In genomic region chr7:149414745-149415390, GRCh38 we compare ENCODE assay signal across 8 cellular contexts. TPM values are rescaled to one million over a fixed set of nuclear protein-coding genes. Genes with fewer than 3 reads are reported as not detected.
DNase-seq lines count a peak whose midpoint lies in the region; TF ChIP-seq lines count a peak whose summit lies in the region.

No MANE protein-coding gene starts in this region.

- H3K9ac ChIP-seq in iPS-20b (ENCODE audit: low read depth, low read length), result peak overlapping the region; percentile 35; the same call in 1 of the 2 replicates
- H3K9ac ChIP-seq in smooth muscle cell (ENCODE audit: low read depth), result peak overlapping the region; percentile 27

- H3K27ac ChIP-seq in iPS-20b (ENCODE audit: low read length), result no peak overlapping the region
- H3K27ac ChIP-seq in smooth muscle cell (ENCODE audit: low read depth), result peak overlapping the region; percentile 59

- H3K27me3 Mint-ChIP-seq in brain, result peaks cover 29% of the 10 kb centered on the region

- H4K20me1 ChIP-seq in smooth muscle cell (ENCODE audit: low read depth), result no peaks in the 10 kb centered on the region

- peak overlapping the region; percentile 81 for H3K4me3 ChIP-seq in iPS-20b (ENCODE audit: low read length)
- H3K4me3 ChIP-seq in smooth muscle cell, result peak overlapping the region; percentile 41

- DNase-seq in NCI-H69 (lab: John Stamatoyannopoulos, UW) (peak; percentile 7), smooth muscle cell (lab: John Stamatoyannopoulos, UW; ENCODE audit: unreplicated experiment) (peak; percentile 35), DMS153 (lab: John Stamatoyannopoulos, UW) (no peak), H4 (ENCODE audit: low spot score) (no peak), COR-L47 (lab: John Stamatoyannopoulos, UW) (no peak), NCI-H526 (lab: John Stamatoyannopoulos, UW) (no peak)

- H3F3A ChIP-seq in smooth muscle cell (ENCODE audit: low read depth), result peaks cover 7% of the 10 kb centered on the region

- no peaks in the 10 kb centered on the region for H3K36me3 ChIP-seq in iPS-20b (ENCODE audit: insufficient read depth, low read depth, low read length)
- H3K36me3 ChIP-seq in smooth muscle cell (ENCODE audit: low read depth), result no peaks in the 10 kb centered on the region

- H3K27me3 ChIP-seq in iPS-20b (ENCODE audit: insufficient read depth, low read length), result peaks cover 19% of the 10 kb centered on the region
- H3K27me3 ChIP-seq in smooth muscle cell (ENCODE audit: low read depth), result no peaks in the 10 kb centered on the region

- H3K4me1 Mint-ChIP-seq in brain, result peaks cover 5% of the 10 kb centered on the region

- peak overlapping the region; percentile 69 for H2AFZ ChIP-seq in smooth muscle cell (ENCODE audit: low read depth)

- H3K9me3 Mint-ChIP-seq in brain, result peaks cover 7 to 15% (median 10%) of the 10 kb centered on the region in 5 experiments

- H3K4me2 ChIP-seq in smooth muscle cell, result peak overlapping the region; percentile 82

- peak overlapping the region in 3 of 5 experiments; percentile 5 to 81 (median 54) for H3K27ac Mint-ChIP-seq in brain

- TF ChIP-seq CTCF in brain (conservative IDR thresholded peaks at IDR 0.05) (no peak), smooth muscle cell (IDR thresholded peaks at IDR 0.05; ENCODE audit: borderline replicate concordance, insufficient read depth, poor library complexity, severe bottlenecking) (no peak)

- no peaks in the 10 kb centered on the region for H3K36me3 Mint-ChIP-seq in brain

- no peaks in the 10 kb centered on the region for H3K9me3 ChIP-seq in iPS-20b (ENCODE audit: insufficient read depth, low read depth, low read length)
- H3K9me3 ChIP-seq in smooth muscle cell (replicated peaks; ENCODE audit: low read depth), result no peaks in the 10 kb centered on the region

- no peaks in the 10 kb centered on the region for H3K79me2 ChIP-seq in smooth muscle cell (ENCODE audit: low read depth)

- no peaks in the 10 kb centered on the region for H3K4me1 ChIP-seq in iPS-20b (ENCODE audit: insufficient read depth, low read length)
- H3K4me1 ChIP-seq in smooth muscle cell (ENCODE audit: low read depth), result peaks cover 4% of the 10 kb centered on the region

- H3K4me3 Mint-ChIP-seq in brain, result peak overlapping the region; percentile 70 to 84 (median 80)

- 2% methylated on average over 36 of the region's 36 CpGs for WGBS in smooth muscle cell (ENCODE audit: low lambda C conversion rate)

RNA-seq across cellular contexts. Expression of gene ZNF777, which starts 46.0 kb away (rescaled TPM):
- polyA plus RNA-seq in brain (ENCODE audit: insufficient read depth, low read depth, low replicate concordance) (19.2 TPM), smooth muscle cell (13.0 and 14.9 TPM in 2 replicates)
- 4.9 and 7.8 TPM in 2 replicates for total RNA-seq in smooth muscle cell
- total RNA-seq in H4 (2014; rRNA removed; shearing (Covaris generic)), result 3.8 and 6.1 TPM in 2 replicates

Comparison
In these comparisons a context has a peak if more than half of its experiments do, and no peak if none do; other contexts are left out.
1. DNase-seq: peak in NCI-H69 (single experiment) and smooth muscle cell (single experiment); none in DMS153 (single experiment), H4 (single experiment), COR-L47 (single experiment) and NCI-H526 (0 of 2).